ENCODE assay signal across 19 cellular contexts in genomic region chr4:26887809-26888208, GRCh38. TPM values are rescaled to one million over a fixed set of nuclear protein-coding genes. Genes with fewer than 3 reads are reported as not detected.
DNase-seq lines count a peak whose midpoint lies in the region; ATAC-seq, FAIRE-seq and TF ChIP-seq lines count a peak whose summit lies in the region.
"Had no signal": no experiment of that assay in that cellular context is flagged by ENCODE, and none has a peak within 500 bp of the region (broad histone marks: within the 10 kb centered on the region; RNA-seq: fewer than 3 reads in every experiment).

No MANE protein-coding gene starts in this region.

- no peak overlapping the region for H3K18ac ChIP-seq in H1 (ENCODE audit: extremely low read depth, low read length)

- no peak for TF ChIP-seq EP300 in H1 (IDR thresholded peaks at IDR 0.05; ENCODE audit: borderline replicate concordance in 1 of 2, low read depth in 2 of 2, low read length in 2 of 2)

- H2BK20ac ChIP-seq in H1 (ENCODE audit: low read length): no peak overlapping the region

- H2BK5ac ChIP-seq in H1 (ENCODE audit: low read depth, low read length): no peak overlapping the region

- H4K8ac ChIP-seq in H1 (ENCODE audit: extremely low read depth, insufficient read depth, low read length): no peak overlapping the region

- no peaks in the 10 kb centered on the region for H3K9me3 ChIP-seq in CD4-positive, CD25-positive, alpha-beta regulatory T cell (ENCODE audit: control insufficient read depth in 2 of 2, low read length in 2 of 2)
- H3K9me3 ChIP-seq in H1 (ENCODE audit: insufficient read depth in 2 of 2, low read depth in 1 of 2, low read length in 1 of 2): peaks cover 0 to 4% of the 10 kb centered on the region in 2 experiments; a peak in 1 of 4 replicates

- no peak overlapping the region for H3K9ac ChIP-seq in H1 (replicated peaks in 1 of 4; ENCODE audit: extremely low read depth in 1 of 4, low read depth in 3 of 4, low read length in 3 of 4)
- H3K9ac ChIP-seq: BLaER1 treated with 17β-estradiol and CSF1 and Interleukin-3, amounts not matched to agents 10 nM and 100 nM had no signal

- no peaks in the 10 kb centered on the region for H3K36me3 ChIP-seq in CD4-positive, CD25-positive, alpha-beta regulatory T cell (ENCODE audit: control insufficient read depth, insufficient read depth, low read length)
- no peaks in the 10 kb centered on the region; a peak in 1 of 8 replicates for H3K36me3 ChIP-seq in H1 (ENCODE audit: control insufficient read depth in 2 of 4, insufficient read depth in 4 of 4, low read length in 3 of 4)

- H3K27ac ChIP-seq in CD4-positive, CD25-positive, alpha-beta regulatory T cell (ENCODE audit: insufficient read depth, low read length, poor library complexity, severe bottlenecking): peak overlapping the region; percentile 93
- H3K27ac ChIP-seq in H1 (ENCODE audit: low read depth, low read length): no peak overlapping the region
- H3K27ac ChIP-seq: HL-60, RWPE1 had no signal

- TF ChIP-seq CTCF in activated CD8-positive, alpha-beta T cell treated with anti-CD3 and anti-CD28 coated beads for 36 hours (IDR thresholded peaks at IDR 0.05): no peak
- no peak for TF ChIP-seq CTCF in H1 (IDR thresholded peaks at IDR 0.05; ENCODE audit: control extremely low read depth in 1 of 3, insufficient read depth in 1 of 3, low read depth in 1 of 3, low read length in 3 of 3)

- H3K27me3 ChIP-seq in CD4-positive, CD25-positive, alpha-beta regulatory T cell (ENCODE audit: control insufficient read depth, insufficient read depth, low read length): no peaks in the 10 kb centered on the region
- no peaks in the 10 kb centered on the region for H3K27me3 ChIP-seq in H1 (replicated peaks in 1 of 4; ENCODE audit: control insufficient read depth in 3 of 4, extremely low read depth in 1 of 4, insufficient read depth in 3 of 4, low read length in 3 of 4)

- WGBS in H1 (ENCODE audit: extremely low coverage in 1 of 2, insufficient coverage in 1 of 2, insufficient read length in 1 of 2, insufficient replicate concordance in 2 of 2, low coverage in 1 of 2, low lambda C conversion rate in 2 of 2, missing lambda C conversion rate in 1 of 2), 2 experiments: 90% methylated on average over 2 of the region's 2 CpGs; no CpG with 5 or more reads in 1 of the 2 experiments

- H3K4me1 ChIP-seq in CD4-positive, CD25-positive, alpha-beta regulatory T cell (ENCODE audit: control insufficient read depth, insufficient read depth, low read length, poor library complexity, severe bottlenecking): peaks cover 57% of the 10 kb centered on the region
- no peaks in the 10 kb centered on the region for H3K4me1 ChIP-seq in H1 (replicated peaks in 1 of 4; ENCODE audit: control insufficient read depth in 3 of 4, insufficient read depth in 4 of 4, low read length in 3 of 4)

- H3K79me2 ChIP-seq in H1 (ENCODE audit: control insufficient read depth in 1 of 2, insufficient read depth in 2 of 2, low read length in 2 of 2): peaks cover 0 to 24% of the 10 kb centered on the region in 2 experiments; a peak in 2 of 4 replicates

- H3K4me1 Mint-ChIP-seq in T-helper 2 cell treated with Interferon-gamma antibody and Interleukin-4, amounts not matched to agents 5 μg/mL and 100 μg/mL, for 36 hours (ENCODE audit: low read depth): peaks cover 69% of the 10 kb centered on the region
- H3K4me1 Mint-ChIP-seq in CD4-positive, CD25-positive, alpha-beta regulatory T cell: peaks cover 24 to 89% (median 76%) of the 10 kb centered on the region in 4 donors
- H3K4me1 Mint-ChIP-seq in activated CD8-positive, alpha-beta T cell treated with anti-CD3 and anti-CD28 coated beads for 36 hours (ENCODE audit: low read depth): peaks cover 70% of the 10 kb centered on the region

- no peak for FAIRE-seq in H1 (lab: Jason Lieb, UNC)

- peak overlapping the region; percentile 33 for H3K4me3 Mint-ChIP-seq in T-helper 2 cell treated with Interferon-gamma antibody and Interleukin-4, amounts not matched to agents 5 μg/mL and 100 μg/mL, for 36 hours
- no peak overlapping the region for H3K4me3 Mint-ChIP-seq in CD4-positive, CD25-positive, alpha-beta regulatory T cell
- no peak overlapping the region for H3K4me3 Mint-ChIP-seq in activated CD8-positive, alpha-beta T cell treated with anti-CD3 and anti-CD28 coated beads for 36 hours
- H3K4me3 Mint-ChIP-seq: HFFc6 had no signal

- CTCF ChIA-PET in activated CD8-positive, alpha-beta T cell treated with anti-CD3 and anti-CD28 coated beads for 36 hours (lab: Charles Lee): interaction anchor here (2.0 to 3.8 kb wide), 3 partner anchors 27 to 114 kb away, joined by 4 to 20 read pairs (median 15); partner anchors contain the start of gene STIM2
- CTCF ChIA-PET in H1 (lab: Charles Lee; ENCODE audit: partially characterized antibody): interaction anchor here (0.8 kb wide), 1 partner anchor 11 kb away, joined by 3 read pairs; no protein-coding TSS in a partner anchor

- H4K20me1 ChIP-seq in H1 (replicated peaks in 1 of 2; ENCODE audit: control insufficient read depth in 1 of 2, insufficient read depth in 2 of 2, low read length in 2 of 2): no peaks in the 10 kb centered on the region

- no peak for TF ChIP-seq POLR2A in H1 (IDR thresholded peaks at IDR 0.05; ENCODE audit: control extremely low read depth in 1 of 2, low read depth in 2 of 2, low read length in 2 of 2)

- H3K23me2 ChIP-seq in H1 (ENCODE audit: low read depth, low read length): no peaks in the 10 kb centered on the region

- H2BK15ac ChIP-seq in H1 (ENCODE audit: low read length): no peak overlapping the region

- H4K91ac ChIP-seq in H1 (replicated peaks; ENCODE audit: insufficient read length, low read length): no peak overlapping the region

- no peak for DNase-seq in T-helper 2 cell treated with Interferon-gamma antibody and Interleukin-4, amounts not matched to agents 5 μg/mL and 100 μg/mL, for 36 hours (ENCODE audit: low spot score)
- no peak for DNase-seq in T-helper 2 cell
- peak in 1 of 3 donors; percentile 73 for DNase-seq in CD4-positive, CD25-positive, alpha-beta regulatory T cell
- no peak for DNase-seq in activated CD8-positive, alpha-beta T cell treated with anti-CD3 and anti-CD28 coated beads for 36 hours
- DNase-seq in H1 (ENCODE audit: low read depth in 1 of 2, low spot score in 2 of 2): no peak
- no peak for DNase-seq in HT-29 (ENCODE audit: low spot score)
- no peak for DNase-seq in GF-D8 (lab: John Stamatoyannopoulos, UW)
- DNase-seq: 8988T; DND-41; GDM1; HFFc6; KBM-7; NCI-H1092; NCI-H69; NK-92 treated with Interleukin-12 subunit alpha and Interleukin-12 subunit beta, amount 100 ng/mL, for 24 hours had no signal

- peaks cover 3% of the 10 kb centered on the region for H3K79me1 ChIP-seq in H1 (ENCODE audit: low read depth, low read length)

- no peak overlapping the region for H2BK12ac ChIP-seq in H1 (ENCODE audit: low read depth, low read length)

- no peak overlapping the region for H2BK120ac ChIP-seq in H1 (replicated peaks; ENCODE audit: low read depth, low read length)

- no peak for TF ChIP-seq RAD21 in H1 (IDR thresholded peaks at IDR 0.05 in 1 of 2, conservative IDR thresholded peaks at IDR 0.05 in 1 of 2; ENCODE audit: low read depth in 2 of 2, low read length in 2 of 2)

- POLR2A ChIA-PET in activated CD8-positive, alpha-beta T cell treated with anti-CD3 and anti-CD28 coated beads for 36 hours (lab: Charles Lee): interaction anchor here (4.2 kb wide), 1 partner anchor 27 kb away, joined by 39 read pairs; the partner anchor contains the start of gene STIM2
- POLR2A ChIA-PET in H1 (lab: Charles Lee; ENCODE audit: partially characterized antibody): no interaction called here

- no peak overlapping the region for H2AFZ ChIP-seq in H1 (ENCODE audit: low read length)

- H3K27me3 Mint-ChIP-seq in T-helper 2 cell treated with Interferon-gamma antibody and Interleukin-4, amounts not matched to agents 5 μg/mL and 100 μg/mL, for 36 hours (ENCODE audit: low read depth): no peaks in the 10 kb centered on the region
- no peaks in the 10 kb centered on the region for H3K27me3 Mint-ChIP-seq in CD4-positive, CD25-positive, alpha-beta regulatory T cell
- H3K27me3 Mint-ChIP-seq in activated CD8-positive, alpha-beta T cell treated with anti-CD3 and anti-CD28 coated beads for 36 hours: no peaks in the 10 kb centered on the region

- H3K56ac ChIP-seq in H1 (replicated peaks; ENCODE audit: insufficient read length, low read depth, low read length): no peak overlapping the region

- no peak overlapping the region for H3K23ac ChIP-seq in H1 (ENCODE audit: insufficient read length)

- H3K4ac ChIP-seq in H1 (replicated peaks; ENCODE audit: insufficient read length, low read depth, low read length): no peak overlapping the region

- peaks cover 14% of the 10 kb centered on the region for H3K36me3 Mint-ChIP-seq in T-helper 2 cell treated with Interferon-gamma antibody and Interleukin-4, amounts not matched to agents 5 μg/mL and 100 μg/mL, for 36 hours (ENCODE audit: low read depth)
- peaks cover 6% of the 10 kb centered on the region for H3K36me3 Mint-ChIP-seq in CD4-positive, CD25-positive, alpha-beta regulatory T cell
- peaks cover 27% of the 10 kb centered on the region for H3K36me3 Mint-ChIP-seq in activated CD8-positive, alpha-beta T cell treated with anti-CD3 and anti-CD28 coated beads for 36 hours (ENCODE audit: low read depth)

- H3K4me2 ChIP-seq in H1 (ENCODE audit: insufficient read depth in 1 of 2, low read depth in 2 of 2, low read length in 2 of 2): no peak overlapping the region

- no peak overlapping the region for H2AK5ac ChIP-seq in H1 (ENCODE audit: low read depth, low read length)

- no peak overlapping the region for H4K5ac ChIP-seq in H1 (ENCODE audit: insufficient read length, low read depth, low read length)

- intact Hi-C loops in activated CD8-positive, alpha-beta T cell treated with anti-CD3 and anti-CD28 coated beads for 36 hours (cut with micrococcal nuclease): loop anchor here (2.0 kb wide), 1 partner anchor 15 kb away; no protein-coding TSS in a partner anchor

- ATAC-seq in CD4-positive, CD25-positive, alpha-beta regulatory T cell (ENCODE audit: low read depth in 2 of 2): no peak
- no peak for ATAC-seq in activated CD8-positive, alpha-beta T cell treated with anti-CD3 and anti-CD28 coated beads for 36 hours
- ATAC-seq in GM21526 (IDR thresholded peaks at IDR 0.05; ENCODE audit: low FRiP score, unreplicated experiment): no peak

- H3K4me3 ChIP-seq in CD4-positive, CD25-positive, alpha-beta regulatory T cell (ENCODE audit: low read depth, low read length): peak overlapping the region; percentile 81
- H3K4me3 ChIP-seq in H1 (ENCODE audit: extremely low read depth in 1 of 4, insufficient read depth in 2 of 4, low read depth in 3 of 4, low read length in 4 of 4): no peak overlapping the region
- H3K4me3 ChIP-seq: BLaER1 treated with 17β-estradiol and CSF1 and Interleukin-3, amounts not matched to agents 10 nM and 100 nM had no signal

- H3K27ac Mint-ChIP-seq in T-helper 2 cell treated with Interferon-gamma antibody and Interleukin-4, amounts not matched to agents 5 μg/mL and 100 μg/mL, for 36 hours: peak overlapping the region; percentile 27
- peak overlapping the region; percentile 50 to 95 (median 59) for H3K27ac Mint-ChIP-seq in CD4-positive, CD25-positive, alpha-beta regulatory T cell
- H3K27ac Mint-ChIP-seq in activated CD8-positive, alpha-beta T cell treated with anti-CD3 and anti-CD28 coated beads for 36 hours: peak overlapping the region; percentile 71
- H3K27ac Mint-ChIP-seq: HFFc6 had no signal

- no peak overlapping the region for H3K14ac ChIP-seq in H1 (ENCODE audit: insufficient read length)

- peaks cover 16% of the 10 kb centered on the region for H3K9me3 Mint-ChIP-seq in T-helper 2 cell treated with Interferon-gamma antibody and Interleukin-4, amounts not matched to agents 5 μg/mL and 100 μg/mL, for 36 hours
- no peaks in the 10 kb centered on the region for H3K9me3 Mint-ChIP-seq in CD4-positive, CD25-positive, alpha-beta regulatory T cell
- H3K9me3 Mint-ChIP-seq in activated CD8-positive, alpha-beta T cell treated with anti-CD3 and anti-CD28 coated beads for 36 hours: peaks cover 10% of the 10 kb centered on the region
- H3K9me3 Mint-ChIP-seq: HFFc6 had no signal

RNA-seq across cellular contexts. Expression of gene STIM2, which starts 27.2 kb away (rescaled TPM):
- 83.4 TPM for total RNA-seq in CD4-positive, CD25-positive, alpha-beta regulatory T cell
- 10 to 100 TPM; 20.2 to 30.5 (median 22.9) TPM for polyA plus RNA-seq in CD4-positive, CD25-positive, alpha-beta regulatory T cell
- total RNA-seq in activated CD8-positive, alpha-beta T cell treated with anti-CD3 and anti-CD28 coated beads for 36 hours: 10 to 100 TPM; 44.4 to 46.6 TPM
- 20.1 and 22.9 TPM in 2 replicates for total RNA-seq in H1 (2021; fragmentation: NEBNext Ultra II Directional; extraction: Animal tissue kit (Norgen Biotek cat#: 25700))
- polyA plus RNA-seq in H1 (2011; rRNA removed): 23.0 and 24.3 TPM in 2 replicates
- polyA plus RNA-seq in H1 (2011; cell fraction: cytosol; rRNA removed): 17.4 TPM
- polyA plus RNA-seq in H1 (2011; cell fraction: nucleus; rRNA removed): 37.3 TPM
- 11.1 to 19.0 TPM (median 14.0 TPM) in 4 replicates for polyA plus RNA-seq in H1 (2012, experiment 1 of 2)
- polyA plus RNA-seq in H1 (2012, experiment 2 of 2): 7.1 TPM
- 40.1 TPM for polyA plus RNA-seq in H1 (2013, experiment 1 of 2)
- polyA plus RNA-seq in H1 (2013, experiment 2 of 2): 40.7 TPM
- 21.0 and 22.3 TPM in 2 replicates for polyA minus RNA-seq in H1 (2011; rRNA and poly(A)+ RNA removed)
- polyA minus RNA-seq in H1 (2011; cell fraction: cytosol; rRNA and poly(A)+ RNA removed): 14.5 TPM
- polyA minus RNA-seq in H1 (2011; cell fraction: nucleus; rRNA and poly(A)+ RNA removed): 31.1 TPM
- total RNA-seq in HT-29 (2014; rRNA removed; shearing (Covaris generic)): 24.3 and 27.9 TPM in 2 replicates
